2 cellular contexts compared by ENCODE assay signal in genomic region chr9:71681708-71682268, GRCh38.
TF ChIP-seq lines count a peak whose summit lies in the region.

No MANE protein-coding gene starts in this region.

TF ChIP-seq in K562, 482 proteins besides CTCF, POLR2A, EP300 and RAD21 (continued from another document and continues in another):
- TF ChIP-seq PBX2 (CRISPR knock-in tag; IDR thresholded peaks at IDR 0.05; ENCODE audit: low read depth) (no peak), PBX2 (tag; conservative IDR thresholded peaks at IDR 0.05; ENCODE audit: low read depth) (peak; percentile 63), TCF3 (CRISPR knock-in tag; IDR thresholded peaks at IDR 0.05) (no peak), USF2 (CRISPR knock-in tag; IDR thresholded peaks at IDR 0.05) (no peak), ELF4 (CRISPR knock-in tag; IDR thresholded peaks at IDR 0.05) (no peak), CBX8 (IDR thresholded peaks at IDR 0.05; ENCODE audit: borderline replicate concordance, extremely low read depth, low read depth, low read length, poor library complexity, severe bottlenecking) (no peak), CBX1 (IDR thresholded peaks at IDR 0.05; ENCODE audit: low read depth) (no peak), ATF3 (IDR thresholded peaks at IDR 0.05) (peak; percentile 49; the same call in 1 of the 2 replicates), ATF3 (CRISPR knock-in tag; conservative IDR thresholded peaks at IDR 0.05) (no peak), PKNOX1 (IDR thresholded peaks at IDR 0.05) (peak; percentile 55), MEIS2 (IDR thresholded peaks at IDR 0.05; ENCODE audit: partially characterized antibody) (peak; percentile 75), NFYB (IDR thresholded peaks at IDR 0.05; ENCODE audit: extremely low read depth, insufficient read length) (no peak), AFF1 (IDR thresholded peaks at IDR 0.05; ENCODE audit: low read depth in 1 of 2, partially characterized antibody in 2 of 2) (no peak), MTA3 (IDR thresholded peaks at IDR 0.05; ENCODE audit: borderline replicate concordance) (no peak), MCM3 (IDR thresholded peaks at IDR 0.05) (no peak), CTBP1 (IDR thresholded peaks at IDR 0.05; ENCODE audit: borderline replicate concordance) (peak; percentile 47; the same call in 1 of the 2 replicates), DMBX1 (CRISPR knock-in tag; IDR thresholded peaks at IDR 0.05; ENCODE audit: borderline replicate concordance) (no peak)

TF ChIP-seq in liver, 16 proteins besides CTCF, POLR2A, EP300 and RAD21 (continued from another document):
- TF ChIP-seq JUND (IDR thresholded peaks at IDR 0.05), result no peak
- no peak for TF ChIP-seq REST (IDR thresholded peaks at IDR 0.05)
- TF ChIP-seq RXRA (IDR thresholded peaks at IDR 0.05), result no peak
- no peak for TF ChIP-seq NR2F2 (IDR thresholded peaks at IDR 0.05)
- no peak for TF ChIP-seq ATF3 (IDR thresholded peaks at IDR 0.05)
- TF ChIP-seq SP1 (IDR thresholded peaks at IDR 0.05), result no peak
- no peak for TF ChIP-seq HNF4A (conservative IDR thresholded peaks at IDR 0.05)
